Comparison of ENCODE assay signal across 8 cellular contexts in the genomic region with DNA sequence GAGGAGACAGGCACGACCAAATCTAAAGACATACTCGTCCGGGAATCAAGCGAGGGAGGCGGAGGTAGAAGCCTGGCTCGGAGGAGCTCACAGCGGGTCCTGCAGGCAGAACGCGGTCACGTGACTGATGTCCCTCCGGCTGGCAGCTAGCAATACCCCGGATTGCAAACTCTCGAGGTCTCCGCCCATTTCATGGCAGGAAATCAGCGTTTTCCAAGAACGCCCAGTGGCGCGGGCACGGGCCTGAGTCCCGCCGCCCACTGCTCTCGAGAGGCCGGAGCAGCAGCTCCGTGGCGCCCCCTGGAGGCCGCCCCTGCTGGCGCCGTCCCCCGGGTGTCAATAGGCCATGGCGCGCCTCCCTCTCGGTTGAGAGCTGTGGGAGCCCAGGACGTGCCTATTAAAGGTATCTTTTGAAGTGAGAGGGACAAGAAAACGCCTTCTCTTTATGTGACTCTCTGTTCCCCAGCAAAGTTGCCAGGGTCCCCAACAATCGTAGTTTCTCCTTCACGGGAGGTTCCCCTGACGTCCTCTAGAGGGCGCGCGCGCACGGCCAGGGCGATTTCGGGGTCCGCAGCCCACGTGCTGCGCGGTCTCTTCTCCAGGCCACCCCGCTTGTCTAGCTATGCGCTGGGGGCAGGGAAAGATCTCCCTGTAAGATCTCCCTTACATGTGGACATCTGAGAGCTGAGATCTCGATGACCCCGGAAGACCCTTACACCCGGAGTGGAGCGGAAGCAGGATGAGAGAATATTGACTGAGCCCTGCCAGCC. TPM values are rescaled to one million over a fixed set of nuclear protein-coding genes. Genes with fewer than 3 reads are reported as not detected.
DNase-seq lines count a peak whose midpoint lies in the region; ATAC-seq and TF ChIP-seq lines count a peak whose summit lies in the region.

No MANE protein-coding gene starts in this region.

- TF ChIP-seq EP300 in suprapubic skin (IDR thresholded peaks at IDR 0.05) = no peak

- peak overlapping the region; percentile 99 for H2AFZ ChIP-seq in osteoblast (ENCODE audit: low read length)

- intact Hi-C loops in Right ventricle myocardium inferior (cut with DNase I) = loop anchor here (1.0 to 5.0 kb wide), 4 partner anchors 37 to 439 kb away; partner anchors contain the start of gene RBFOX2

- WGBS in suprapubic skin = 6% methylated on average over 15 of the region's 54 CpGs

- H3K27ac ChIP-seq in osteoblast (ENCODE audit: low read depth, low read length) (peak overlapping the region; percentile 83), suprapubic skin (peak overlapping the region; percentile 86)

- H3K9me3 ChIP-seq in osteoblast (ENCODE audit: low read depth, low read length) (no peaks in the 10 kb centered on the region), suprapubic skin (no peaks in the 10 kb centered on the region)

- H3K36me3 ChIP-seq in osteoblast (ENCODE audit: insufficient read depth, low read length) = no peaks in the 10 kb centered on the region
- H3K36me3 ChIP-seq in suprapubic skin = no peaks in the 10 kb centered on the region

- H3K79me2 ChIP-seq in osteoblast (ENCODE audit: insufficient read depth, low read length) = no peaks in the 10 kb centered on the region

- no peak for TF ChIP-seq POLR2A in suprapubic skin (IDR thresholded peaks at IDR 0.05)

- H3K27me3 ChIP-seq in osteoblast (ENCODE audit: insufficient read depth, low read length) = no peaks in the 10 kb centered on the region
- no peaks in the 10 kb centered on the region for H3K27me3 ChIP-seq in suprapubic skin

- DNase-seq in GM04503 (ENCODE audit: low read depth) (peak; percentile 73), NCI-H1417 (lab: John Stamatoyannopoulos, UW) (peak; percentile 84 to 94 (median 89)), SW 1271 (lab: John Stamatoyannopoulos, UW) (peak; percentile 71 to 88), Right ventricle myocardium inferior (ENCODE audit: missing footprints) (peak; percentile 91), osteoblast (ENCODE audit: insufficient read length, low spot score, missing footprints) (peak; percentile 96), suprapubic skin (ENCODE audit: low spot score in 2 of 2) (peak; percentile 95)
- DNase-seq in activated naive CD8-positive, alpha-beta T cell treated with anti-CD3 and anti-CD28 coated beads, Interleukin-2, amount 50 U/mL, for 16 hours (ENCODE audit: low read depth, low spot score) = peak; percentile 25

- H4K20me1 ChIP-seq in osteoblast (ENCODE audit: insufficient read depth, low read length) = no peaks in the 10 kb centered on the region

- peak overlapping the region; percentile 97 for H3K4me2 ChIP-seq in osteoblast (ENCODE audit: insufficient read depth, low read length)

- H3K4me1 ChIP-seq in osteoblast (ENCODE audit: insufficient read depth, low read length) (peaks cover 10% of the 10 kb centered on the region), suprapubic skin (peaks cover 16% of the 10 kb centered on the region)

- peak overlapping the region; percentile 78 for H3K4me3 ChIP-seq in osteoblast (ENCODE audit: insufficient read depth, low read length)
- peak overlapping the region; percentile 59 for H3K4me3 ChIP-seq in suprapubic skin

- peak; percentile 99 for TF ChIP-seq CTCF in osteoblast (IDR thresholded peaks at IDR 0.05; ENCODE audit: extremely low read depth, low read depth, low read length)
- peak; percentile 98 for TF ChIP-seq CTCF in suprapubic skin (IDR thresholded peaks at IDR 0.05)

- ATAC-seq in Right ventricle myocardium inferior (peak; percentile 92), GM21423 (IDR thresholded peaks at IDR 0.05; ENCODE audit: unreplicated experiment) (no peak)

RNA-seq across cellular contexts. Expression of gene RBFOX2, which starts 37.3 kb away (rescaled TPM):
- total RNA-seq in Right ventricle myocardium inferior = 84.4 TPM
- 171 and 189 TPM in 2 replicates for total RNA-seq in osteoblast
- total RNA-seq in suprapubic skin = 10 to 100 TPM; 46.6 to 82.7 (median 62.1) TPM

Comparison
In these comparisons a context has a peak if more than half of its experiments do, and no peak if none do; other contexts are left out.
1. DNase-seq: peak in every context shown above with its lines; median percentile 96 in osteoblast; 95 in suprapubic skin; 91 in Right ventricle myocardium inferior; 89 in NCI-H1417; 80 in SW 1271; 73 in GM04503; 25 in activated naive CD8-positive, alpha-beta T cell treated with anti-CD3 and anti-CD28 coated beads, Interleukin-2, amount 50 U/mL, for 16 hours.